9 cellular contexts compared by ENCODE assay signal in the genomic region with DNA sequence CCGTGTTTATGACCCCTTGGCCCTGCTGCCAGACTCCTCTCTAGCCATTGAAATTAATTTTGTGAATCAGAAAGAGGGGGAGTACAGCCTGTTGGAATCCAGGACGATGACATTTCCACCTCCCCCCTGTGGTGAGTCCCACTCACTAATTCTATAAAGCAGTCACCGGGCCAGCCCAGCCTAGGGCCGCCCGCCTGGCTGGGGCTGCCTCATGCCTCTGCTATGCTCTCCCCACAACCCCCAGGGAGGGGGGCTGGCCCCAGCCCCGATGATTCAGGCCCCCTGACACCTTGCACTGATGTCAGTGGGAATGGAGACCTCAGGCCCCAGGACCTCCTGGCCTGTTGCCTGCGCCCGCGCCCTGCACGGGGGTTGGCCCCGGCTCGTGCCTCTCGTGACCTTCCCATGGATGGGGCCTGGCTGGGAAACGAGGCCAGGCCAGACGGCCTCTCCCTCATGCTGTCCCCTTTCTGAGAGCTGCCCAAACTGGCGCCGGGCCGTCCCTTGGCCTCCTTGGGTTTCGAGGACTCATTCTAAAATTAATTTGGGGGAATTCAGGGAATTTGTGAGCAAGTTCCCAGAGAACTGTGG. TPM values are rescaled to one million over a fixed set of nuclear protein-coding genes. Genes with fewer than 3 reads are reported as not detected.
DNase-seq lines count a peak whose midpoint lies in the region; TF ChIP-seq lines count a peak whose summit lies in the region.
"Had no signal": no experiment of that assay in that cellular context is flagged by ENCODE, and none has a peak within 500 bp of the region (broad histone marks: within the 10 kb centered on the region; RNA-seq: fewer than 3 reads in every experiment).

No MANE protein-coding gene starts in this region.

- DNase-seq in MG63 = peak; percentile 98
- DNase-seq in epithelial cell of esophagus (ENCODE audit: low read depth) = peak; percentile 29
- peak; percentile 76 for DNase-seq in mesenchymal stem cell
- peak; percentile 93 for DNase-seq in uterus
- no peak for DNase-seq in NCI-H510A treated with DMSO at 0.1 percent for 48 hours (lab: John Stamatoyannopoulos, UW)
- DNase-seq in dermis blood vessel endothelial cell = no peak
- no peak for DNase-seq in activated T-cell treated with anti-CD3 and anti-CD28 coated beads, Interleukin-2, amount 50 U/mL, for 1 hour
- DNase-seq: activated gamma-delta T cell treated with Interleukin-2 at 50 U/mL for 16 hours, NCI-H1105 treated with DMSO at 0.1 percent for 48 hours had no signal

- no peak overlapping the region for H4K8ac ChIP-seq in mesenchymal stem cell (ENCODE audit: low read length)

- no peak overlapping the region for H3K4ac ChIP-seq in mesenchymal stem cell (ENCODE audit: low read depth in 1 of 2, low read length in 2 of 2)

- H3K4me3 ChIP-seq in MG63 (no peak overlapping the region), epithelial cell of esophagus (ENCODE audit: low read length) (no peak overlapping the region), mesenchymal stem cell (ENCODE audit: insufficient read depth in 1 of 2, low read depth in 1 of 2, low read length in 2 of 2) (peak overlapping the region in 1 of 2 experiments; percentile 38), uterus (no peak overlapping the region)

- peaks cover 32% of the 10 kb centered on the region for H3K4me1 ChIP-seq in mesenchymal stem cell (ENCODE audit: control insufficient read depth, insufficient read depth, low read depth, low read length)
- H3K4me1 ChIP-seq in uterus = peaks cover 5 to 20% of the 10 kb centered on the region in 2 donors

- H3K36me3 ChIP-seq in MG63 (no peaks in the 10 kb centered on the region), mesenchymal stem cell (ENCODE audit: control insufficient read depth in 1 of 2, insufficient read depth in 2 of 2, low read depth in 1 of 2, low read length in 2 of 2) (no peaks in the 10 kb centered on the region), uterus (no peaks in the 10 kb centered on the region)

- H3K27me3 ChIP-seq in MG63 (no peaks in the 10 kb centered on the region), mesenchymal stem cell (ENCODE audit: control insufficient read depth in 1 of 2, insufficient read depth in 1 of 2, low read length in 2 of 2) (peaks cover 0 to 3% of the 10 kb centered on the region in 2 experiments), uterus (no peaks in the 10 kb centered on the region)

- 47% methylated on average over 14 of the region's 19 CpGs for WGBS in mesenchymal stem cell

- H2AFZ ChIP-seq in mesenchymal stem cell (ENCODE audit: low read depth, low read length) = no peak overlapping the region

- no peak overlapping the region for H2AK5ac ChIP-seq in mesenchymal stem cell (ENCODE audit: low read length, severe bottlenecking)

- TF ChIP-seq CTCF in epithelial cell of esophagus (IDR thresholded peaks at IDR 0.05; ENCODE audit: insufficient read depth, low read depth, low read length, missing control alignments) = no peak
- peak in 1 of 4 experiments; percentile 24 for TF ChIP-seq CTCF in uterus (IDR thresholded peaks at IDR 0.05)

- no peak overlapping the region for H3K4me2 ChIP-seq in mesenchymal stem cell (ENCODE audit: low read length, poor library complexity, severe bottlenecking)

- H2BK5ac ChIP-seq in mesenchymal stem cell (ENCODE audit: low read depth, low read length, poor library complexity, severe bottlenecking) = peak overlapping the region; percentile 59

- no peak overlapping the region for H2BK15ac ChIP-seq in mesenchymal stem cell (ENCODE audit: low read depth, poor library complexity, severe bottlenecking)

- H3K23ac ChIP-seq in mesenchymal stem cell (ENCODE audit: low read length in 2 of 2) = no peak overlapping the region

- no peak overlapping the region for H2BK120ac ChIP-seq in mesenchymal stem cell (ENCODE audit: low read depth, low read length)

- intact Hi-C loops in uterus (cut with DNase I; ENCODE audit: low total_unique reads) = no loop called here

- no peak overlapping the region for H4K91ac ChIP-seq in mesenchymal stem cell (ENCODE audit: low read length)

- no peak for TF ChIP-seq POLR2A in uterus (IDR thresholded peaks at IDR 0.05)

- H2BK12ac ChIP-seq in mesenchymal stem cell (ENCODE audit: low read length in 2 of 2) = no peak overlapping the region

- H3K9me3 ChIP-seq in MG63 (no peaks in the 10 kb centered on the region), mesenchymal stem cell (ENCODE audit: control insufficient read depth, low read length) (no peaks in the 10 kb centered on the region), uterus (no peaks in the 10 kb centered on the region)

- H3K27ac ChIP-seq in mesenchymal stem cell (ENCODE audit: low read length, poor library complexity, severe bottlenecking) (peak overlapping the region; percentile 43), uterus (peak overlapping the region; percentile 80 to 81)

- no peak overlapping the region for H3K14ac ChIP-seq in mesenchymal stem cell (ENCODE audit: low read length in 2 of 2)

- H3K18ac ChIP-seq in mesenchymal stem cell (ENCODE audit: low read depth in 1 of 2, low read length in 2 of 2) = no peak overlapping the region

- no peaks in the 10 kb centered on the region for H3K79me1 ChIP-seq in mesenchymal stem cell (replicated peaks; ENCODE audit: low read length, poor library complexity, severe bottlenecking)

- H3K9ac ChIP-seq in mesenchymal stem cell (ENCODE audit: low read length) = peak overlapping the region; percentile 48

RNA-seq across cellular contexts. Expression of a gene that starts 34.0 kb away (rescaled TPM):
- not detected in 2 replicates for total RNA-seq in MG63 (2014; rRNA removed; shearing (Covaris generic); ENCODE audit: low replicate concordance)
- polyA plus RNA-seq in mesenchymal stem cell (2013, experiment 1 of 2) = not detected
- not detected for polyA plus RNA-seq in mesenchymal stem cell (2013, experiment 2 of 2)
- 1 to 10 TPM in 1 of 4 donors, not detected in 3; 1.1 TPM for total RNA-seq in uterus
- not detected in 2 replicates for total RNA-seq in dermis blood vessel endothelial cell

RNA-seq across cellular contexts. Expression of a gene that starts 52.6 kb away (rescaled TPM):
- not detected in 2 replicates for total RNA-seq in MG63 (2014; rRNA removed; shearing (Covaris generic); ENCODE audit: low replicate concordance)
- polyA plus RNA-seq in mesenchymal stem cell (2013, experiment 1 of 2) = 0.83 TPM
- polyA plus RNA-seq in mesenchymal stem cell (2013, experiment 2 of 2) = 1.00 TPM
- total RNA-seq in uterus (1 to 10 TPM in 3 of 4 donors, not detected in 1; 1.5 to 9.3 (median 2.8) TPM), dermis blood vessel endothelial cell (0.70 and 3.2 TPM in 2 replicates)

Comparison
In these comparisons a context has a peak if more than half of its experiments do, and no peak if none do; other contexts are left out.
1. DNase-seq: peak in MG63 (single experiment), epithelial cell of esophagus (single experiment), mesenchymal stem cell (single experiment) and uterus (2 of 2); none in NCI-H510A treated with DMSO at 0.1 percent for 48 hours (single experiment), dermis blood vessel endothelial cell (single experiment) and activated T-cell treated with anti-CD3 and anti-CD28 coated beads, Interleukin-2, amount 50 U/mL, for 1 hour (single experiment).